Comparison of ENCODE assay signal across 10 cellular contexts in genomic region chr13:29369060-29369743, GRCh38.
DNase-seq lines count a peak whose midpoint lies in the region; ATAC-seq and TF ChIP-seq lines count a peak whose summit lies in the region.
"Had no signal": no experiment of that assay in that cellular context is flagged by ENCODE, and none has a peak within 500 bp of the region (broad histone marks: within the 10 kb centered on the region; RNA-seq: fewer than 3 reads in every experiment).

No MANE protein-coding gene starts in this region.

- no peaks in the 10 kb centered on the region for H3K9me2 ChIP-seq in DOHH2 (replicated peaks; ENCODE audit: control insufficient read depth, low read length)

- H3K4me1 ChIP-seq in DOHH2 (ENCODE audit: control insufficient read depth, low read length) = no peaks in the 10 kb centered on the region
- H3K4me1 ChIP-seq in prostate gland (replicated peaks) = no peaks in the 10 kb centered on the region
- H3K4me1 ChIP-seq: SJSA1 had no signal

- H3K4me2 ChIP-seq in DOHH2 (ENCODE audit: low read length) = no peak overlapping the region

- intact Hi-C loops in prostate gland (cut with DNase I) = no loop called here

- peak; percentile 62 for TF ChIP-seq CTCF in DOHH2 (IDR thresholded peaks at IDR 0.05; ENCODE audit: low read depth, low read length, poor library complexity, severe bottlenecking)
- peak; percentile 67 for TF ChIP-seq CTCF in fibroblast of villous mesenchyme (IDR thresholded peaks at IDR 0.05; ENCODE audit: insufficient read depth, low read depth, low read length)
- peak in 3 of 4 experiments; percentile 35 to 49 (median 46) for TF ChIP-seq CTCF in prostate gland (IDR thresholded peaks at IDR 0.05)

- H4K20me1 ChIP-seq in DOHH2 (ENCODE audit: control insufficient read depth, insufficient read depth, low read depth, low read length) = no peaks in the 10 kb centered on the region

- TF ChIP-seq POLR2A in prostate gland (IDR thresholded peaks at IDR 0.05) = no peak

- DNase-seq in Kasumi-1 (lab: John Stamatoyannopoulos, UW) (peak; percentile 41 to 66), fibroblast of villous mesenchyme (ENCODE audit: low read depth) (peak; percentile 38), prostate gland (ENCODE audit: low spot score) (peak; percentile 9)
- DNase-seq in activated CD4-positive, CD25-positive, alpha-beta regulatory T cell (lab: John Stamatoyannopoulos, UW) = no peak
- DNase-seq in activated naive CD4-positive, alpha-beta T cell (lab: John Stamatoyannopoulos, UW) = no peak

- WGBS in prostate gland = 2% methylated on average over 8 of the region's 8 CpGs

- no peaks in the 10 kb centered on the region for H3F3A ChIP-seq in DOHH2 (ENCODE audit: control insufficient read depth, insufficient read depth)

- H3K4me3 ChIP-seq in DOHH2 (ENCODE audit: low read length) (no peak overlapping the region), fibroblast of villous mesenchyme (ENCODE audit: low read depth, low read length) (no peak overlapping the region), prostate gland (no peak overlapping the region)
- H3K4me3 ChIP-seq: SJSA1 had no signal

- H3K36me3 ChIP-seq in DOHH2 (ENCODE audit: control insufficient read depth, low read length) (no peaks in the 10 kb centered on the region), prostate gland (no peaks in the 10 kb centered on the region)
- H3K36me3 ChIP-seq: neutrophil, SJSA1 had no signal

- H3K27ac ChIP-seq in DOHH2 (ENCODE audit: low read depth, low read length) (no peak overlapping the region), prostate gland (no peak overlapping the region)
- H3K27ac ChIP-seq: neutrophil, SJSA1 had no signal

- H3K79me2 ChIP-seq in DOHH2 (ENCODE audit: control insufficient read depth, low read length) = no peaks in the 10 kb centered on the region

- H3K27me3 ChIP-seq in DOHH2 (ENCODE audit: control insufficient read depth, low read length) (0 out of 2 replicates have a peak, but pooled peaks cover 3% of the 10 kb centered on the region), prostate gland (replicated peaks; ENCODE audit: insufficient read depth) (no peaks in the 10 kb centered on the region)

- no peaks in the 10 kb centered on the region for H3K9me3 ChIP-seq in DOHH2 (ENCODE audit: control insufficient read depth, insufficient read depth, low read length)
- H3K9me3 ChIP-seq in prostate gland = no peaks in the 10 kb centered on the region
- H3K9me3 ChIP-seq: neutrophil, SJSA1 had no signal

- peak; percentile 94 for ATAC-seq in SK-N-SH treated with all-trans-retinoic acid at 6 μM for 48 hours
- ATAC-seq in GM19023 (IDR thresholded peaks at IDR 0.05; ENCODE audit: unreplicated experiment) = no peak

TF ChIP-seq in SK-N-SH treated with all-trans-retinoic acid at 6 μM for 48 hours, 23 proteins besides CTCF, POLR2A, EP300 and RAD21:
- TF ChIP-seq PATZ1 (CRISPR knock-in tag; IDR thresholded peaks at IDR 0.05; ENCODE audit: borderline replicate concordance) (no peak), ZFP30 (CRISPR knock-in tag; IDR thresholded peaks at IDR 0.05) (no peak), TSHZ2 (CRISPR knock-in tag; IDR thresholded peaks at IDR 0.05) (no peak), GLIS3 (CRISPR knock-in tag; IDR thresholded peaks at IDR 0.05) (no peak), ZNF8 (CRISPR knock-in tag; IDR thresholded peaks at IDR 0.05) (no peak), ISL1 (CRISPR knock-in tag; IDR thresholded peaks at IDR 0.05) (no peak), CSDC2 (CRISPR knock-in tag; IDR thresholded peaks at IDR 0.05) (no peak), ZC3H10 (CRISPR knock-in tag; IDR thresholded peaks at IDR 0.05) (no peak)
TF ChIP-seq in SK-N-SH treated with all-trans-retinoic acid at 6 μM for 48 hours: peak in this region for 0.

Comparison
In these comparisons a context has a peak if more than half of its experiments do, and no peak if none do; other contexts are left out.
1. DNase-seq: peak in Kasumi-1 (2 of 2), fibroblast of villous mesenchyme (single experiment) and prostate gland (single experiment); none in activated CD4-positive, CD25-positive, alpha-beta regulatory T cell (0 of 4) and activated naive CD4-positive, alpha-beta T cell (0 of 4).
2. Peak in every context shown above with its lines, with median percentiles within 50 percentile points of each other: CTCF ChIP-seq.